Comparison of ENCODE assay signal across 8 cellular contexts in the genomic region with DNA sequence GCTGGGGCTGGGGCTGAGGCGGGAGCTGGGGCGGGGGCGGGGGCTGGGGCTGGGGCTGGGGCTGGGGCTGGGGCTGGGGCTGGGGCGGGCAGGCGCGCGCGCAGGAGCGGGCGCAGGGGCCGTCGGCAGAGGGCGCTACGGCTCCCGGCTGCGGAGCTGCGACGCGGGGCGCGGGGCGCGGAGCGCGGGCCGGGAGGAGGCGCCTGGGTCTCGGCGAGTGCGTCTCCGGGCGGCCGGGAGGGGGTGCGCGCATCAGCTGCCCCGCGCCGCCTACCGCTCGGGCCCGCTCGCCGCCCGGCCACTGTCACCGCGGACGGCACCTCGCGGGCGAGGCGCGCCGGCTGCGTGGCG. TPM values are rescaled to one million over a fixed set of nuclear protein-coding genes. Genes with fewer than 3 reads are reported as not detected.
DNase-seq lines count a peak whose midpoint lies in the region; ATAC-seq, FAIRE-seq and TF ChIP-seq lines count a peak whose summit lies in the region.

No MANE protein-coding gene starts in this region.

- H3K4me1 ChIP-seq in H1 (replicated peaks in 1 of 4; ENCODE audit: control insufficient read depth in 3 of 4, insufficient read depth in 4 of 4, low read length in 3 of 4) (peaks cover 0 to 4% (median 0%) of the 10 kb centered on the region in 4 experiments; a peak in 2 of 7 replicates), tibial artery (peaks cover 0 to 16% (median 8%) of the 10 kb centered on the region in 4 donors)

- no peak overlapping the region for H4K91ac ChIP-seq in H1 (replicated peaks; ENCODE audit: insufficient read length, low read length)

- WGBS in H1 (ENCODE audit: extremely low coverage in 1 of 2, insufficient coverage in 1 of 2, insufficient read length in 1 of 2, insufficient replicate concordance in 2 of 2, low coverage in 1 of 2, low lambda C conversion rate in 2 of 2, missing lambda C conversion rate in 1 of 2), 2 experiments, result 0% methylated on average over 11 of the region's 55 CpGs; no CpG with 5 or more reads in 1 of the 2 experiments

- no peak overlapping the region for H2BK5ac ChIP-seq in H1 (ENCODE audit: low read depth, low read length)

- TF ChIP-seq CTCF in H1 (IDR thresholded peaks at IDR 0.05; ENCODE audit: control extremely low read depth in 1 of 3, insufficient read depth in 1 of 3, low read depth in 1 of 3, low read length in 3 of 3) (peak; percentile 52 to 88 (median 67)), tibial artery (IDR thresholded peaks at IDR 0.05) (peak in 1 of 2 experiments; percentile 41)

- intact Hi-C loops in tibial artery (cut with DNase I; ENCODE audit: low total_unique reads), result no loop called here

- no peaks in the 10 kb centered on the region for H4K20me1 ChIP-seq in H1 (replicated peaks in 1 of 2; ENCODE audit: control insufficient read depth in 1 of 2, insufficient read depth in 2 of 2, low read length in 2 of 2)

- H2BK20ac ChIP-seq in H1 (ENCODE audit: low read length), result no peak overlapping the region

- H3K9me3 ChIP-seq in H1 (ENCODE audit: insufficient read depth in 2 of 2, low read depth in 1 of 2, low read length in 1 of 2), result 0 out of 4 replicates have a peak, but pooled peaks cover 0 to 4% of the 10 kb centered on the region in 2 experiments
- H3K9me3 ChIP-seq in tibial artery, result no peaks in the 10 kb centered on the region

- H3K14ac ChIP-seq in H1 (ENCODE audit: insufficient read length), result no peak overlapping the region

- H3K27me3 ChIP-seq in H1 (replicated peaks in 1 of 4; ENCODE audit: control insufficient read depth in 3 of 4, extremely low read depth in 1 of 4, insufficient read depth in 3 of 4, low read length in 3 of 4) (peaks cover 0 to 36% (median 23%) of the 10 kb centered on the region in 4 experiments; a peak in 6 of 7 replicates), tibial artery (peaks cover 0 to 37% of the 10 kb centered on the region in 2 donors)

- H2AK5ac ChIP-seq in H1 (ENCODE audit: low read depth, low read length), result no peak overlapping the region

- CTCF ChIA-PET in H1 (lab: Charles Lee; ENCODE audit: partially characterized antibody), result interaction anchor here (0.9 to 2.5 kb wide), 8 partner anchors 10 to 607 kb away, joined by 3 to 9 read pairs (median 4); no protein-coding TSS in a partner anchor

- no peak overlapping the region for H3K56ac ChIP-seq in H1 (replicated peaks; ENCODE audit: insufficient read length, low read depth, low read length)

- peak overlapping the region; percentile 48 to 77 (median 68) for H3K4me3 ChIP-seq in H1 (ENCODE audit: extremely low read depth in 1 of 4, insufficient read depth in 2 of 4, low read depth in 3 of 4, low read length in 4 of 4)
- H3K4me3 ChIP-seq in tibial artery, result peak overlapping the region; percentile 43 to 52

- no peak for TF ChIP-seq POLR2A in H1 (IDR thresholded peaks at IDR 0.05; ENCODE audit: control extremely low read depth in 1 of 2, low read depth in 2 of 2, low read length in 2 of 2)

- POLR2A ChIA-PET in H1 (lab: Charles Lee; ENCODE audit: partially characterized antibody), result no interaction called here

- H3K79me1 ChIP-seq in H1 (ENCODE audit: low read depth, low read length), result no peaks in the 10 kb centered on the region

- H3K18ac ChIP-seq in H1 (ENCODE audit: extremely low read depth, low read length), result no peak overlapping the region

- H3K27ac ChIP-seq in H1 (ENCODE audit: low read depth, low read length) (no peak overlapping the region), tibial artery (no peak overlapping the region)

- H3K9ac ChIP-seq in H1 (replicated peaks in 1 of 4; ENCODE audit: extremely low read depth in 1 of 4, low read depth in 3 of 4, low read length in 3 of 4), result no peak overlapping the region

- no peaks in the 10 kb centered on the region for H3K79me2 ChIP-seq in H1 (ENCODE audit: control insufficient read depth in 1 of 2, insufficient read depth in 2 of 2, low read length in 2 of 2)

- H3K4ac ChIP-seq in H1 (replicated peaks; ENCODE audit: insufficient read length, low read depth, low read length), result no peak overlapping the region

- H2BK15ac ChIP-seq in H1 (ENCODE audit: low read length), result no peak overlapping the region

- FAIRE-seq in H1 (lab: Jason Lieb, UNC), result no peak

- no peak overlapping the region for H4K5ac ChIP-seq in H1 (ENCODE audit: insufficient read length, low read depth, low read length)

- peaks cover 3% of the 10 kb centered on the region; the same call in 1 of the 2 replicates for H3K23me2 ChIP-seq in H1 (ENCODE audit: low read depth, low read length)

- DNase-seq in AG08396 (ENCODE audit: low spot score) (peak; percentile 80), NCI-H1092 (lab: John Stamatoyannopoulos, UW) (peak; percentile 9), H1 (ENCODE audit: low read depth in 1 of 2, low spot score in 2 of 2) (peak in 1 of 2 experiments; percentile 92), midbrain (lab: John Stamatoyannopoulos, UW) (peak; percentile 9), tibial artery (no peak)
- DNase-seq in activated CD4-positive, alpha-beta T cell treated with anti-CD3 and anti-CD28 coated beads, Interleukin-2, amount 50 U/mL, for 1 hour, result peak; percentile 41

- H2AFZ ChIP-seq in H1 (ENCODE audit: low read length), result no peak overlapping the region

- no peak overlapping the region for H4K8ac ChIP-seq in H1 (ENCODE audit: extremely low read depth, insufficient read depth, low read length)

- H3K36me3 ChIP-seq in H1 (ENCODE audit: control insufficient read depth in 2 of 4, insufficient read depth in 4 of 4, low read length in 3 of 4), result no peaks in the 10 kb centered on the region
- H3K36me3 ChIP-seq in tibial artery, result no peaks in the 10 kb centered on the region

- no peak for TF ChIP-seq EP300 in H1 (IDR thresholded peaks at IDR 0.05; ENCODE audit: borderline replicate concordance in 1 of 2, low read depth in 2 of 2, low read length in 2 of 2)

- H3K23ac ChIP-seq in H1 (ENCODE audit: insufficient read length), result no peak overlapping the region

- H2BK12ac ChIP-seq in H1 (ENCODE audit: low read depth, low read length), result no peak overlapping the region

- peak overlapping the region; percentile 78 to 86; a peak in 3 of 4 replicates for H3K4me2 ChIP-seq in H1 (ENCODE audit: insufficient read depth in 1 of 2, low read depth in 2 of 2, low read length in 2 of 2)

- no peak overlapping the region for H2BK120ac ChIP-seq in H1 (replicated peaks; ENCODE audit: low read depth, low read length)

- ATAC-seq in GM19372 (IDR thresholded peaks at IDR 0.05; ENCODE audit: low read depth, unreplicated experiment) (peak; percentile 62), GM21619 (IDR thresholded peaks at IDR 0.05; ENCODE audit: unreplicated experiment) (no peak)

- peak; percentile 42 to 58 for TF ChIP-seq RAD21 in H1 (IDR thresholded peaks at IDR 0.05 in 1 of 2, conservative IDR thresholded peaks at IDR 0.05 in 1 of 2; ENCODE audit: low read depth in 2 of 2, low read length in 2 of 2)

TF ChIP-seq in H1, 55 proteins besides CTCF, POLR2A, EP300 and RAD21:
- TF ChIP-seq CEBPB (IDR thresholded peaks at IDR 0.05; ENCODE audit: low read depth, low read length) (no peak), YY1 (IDR thresholded peaks at IDR 0.05; ENCODE audit: low read depth, low read length) (peak; percentile 41; the same call in 1 of the 2 replicates), MAFK (IDR thresholded peaks at IDR 0.05; ENCODE audit: low read depth, low read length) (no peak), SIN3A (conservative IDR thresholded peaks at IDR 0.05 in 1 of 2, IDR thresholded peaks at IDR 0.05 in 1 of 2; ENCODE audit: low read depth in 1 of 2, low read length in 2 of 2) (no peak), FOSL1 (IDR thresholded peaks at IDR 0.05; ENCODE audit: insufficient read depth, low read depth, low read length) (0 out of 2 replicates have a peak, but pooled peaks have one; percentile 21), RBBP5 (IDR thresholded peaks at IDR 0.05; ENCODE audit: borderline replicate concordance, low read depth, low read length) (no peak; the same call in 1 of the 2 replicates), BCL11A (IDR thresholded peaks at IDR 0.05; ENCODE audit: low read depth in 2 of 2, low read length in 2 of 2) (no peak), TCF12 (IDR thresholded peaks at IDR 0.05; ENCODE audit: low read depth, low read length) (no peak), TAF7 (optimal IDR thresholded peaks at IDR 0.05; ENCODE audit: borderline replicate concordance, low read depth, low read length) (peak; percentile 83)

RNA-seq across cellular contexts. Expression of gene MTUS2, which starts 0.4 kb away (rescaled TPM):
- 0.75 and 0.80 TPM in 2 replicates for total RNA-seq in H1 (2021; fragmentation: NEBNext Ultra II Directional; extraction: Animal tissue kit (Norgen Biotek cat#: 25700))
- polyA plus RNA-seq in H1 (2011; rRNA removed), result 0.18 and 0.22 TPM in 2 replicates
- 0.31 TPM for polyA plus RNA-seq in H1 (2011; cell fraction: cytosol; rRNA removed)
- polyA plus RNA-seq in H1 (2011; cell fraction: nucleus; rRNA removed), result 0.81 TPM
- polyA plus RNA-seq in H1 (2012, experiment 1 of 2), result 0.24 to 0.48 TPM (median 0.39 TPM) in 4 replicates
- polyA plus RNA-seq in H1 (2012, experiment 2 of 2), result 0.08 TPM
- polyA plus RNA-seq in H1 (2013, experiment 1 of 2), result 0.16 TPM
- 0.17 TPM for polyA plus RNA-seq in H1 (2013, experiment 2 of 2)
- 0.63 and 0.78 TPM in 2 replicates for polyA minus RNA-seq in H1 (2011; rRNA and poly(A)+ RNA removed)
- 0.29 TPM for polyA minus RNA-seq in H1 (2011; cell fraction: cytosol; rRNA and poly(A)+ RNA removed)
- polyA minus RNA-seq in H1 (2011; cell fraction: nucleus; rRNA and poly(A)+ RNA removed), result 2.0 TPM

Comparison
In these comparisons a context has a peak if more than half of its experiments do, and no peak if none do; other contexts are left out.
1. DNase-seq: peak in AG08396 (single experiment), NCI-H1092 (single experiment), activated CD4-positive, alpha-beta T cell treated with anti-CD3 and anti-CD28 coated beads, Interleukin-2, amount 50 U/mL, for 1 hour (single experiment) and midbrain (single experiment); none in tibial artery (0 of 2).